Comparison of ENCODE assay signal across 26 cellular contexts in the genomic region with DNA sequence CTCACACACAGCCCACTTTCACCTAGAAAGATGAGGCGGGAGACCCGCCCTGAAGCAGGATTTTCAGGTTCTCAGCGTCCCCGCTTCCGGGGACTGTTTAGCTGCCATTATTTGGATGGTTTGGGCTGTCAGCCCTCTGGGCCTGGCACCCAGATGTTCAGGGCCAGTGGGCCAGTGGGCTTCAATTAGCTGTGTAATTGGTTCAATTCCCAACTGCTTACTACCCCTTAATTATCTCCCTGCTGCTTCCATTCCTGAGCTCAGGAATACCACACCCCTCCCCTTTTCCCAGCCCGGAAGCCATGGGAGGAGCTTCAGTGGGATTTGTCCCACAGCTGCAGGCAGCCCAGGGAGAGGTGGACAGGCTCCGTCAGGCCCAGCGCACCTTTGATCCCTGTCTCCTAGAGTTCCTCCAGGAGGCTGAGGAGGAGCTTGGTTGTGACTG.
DNase-seq lines count a peak whose midpoint lies in the region; ATAC-seq lines count a peak whose summit lies in the region.
"Had no signal": no experiment of that assay in that cellular context is flagged by ENCODE, and none has a peak within 500 bp of the region (broad histone marks: within the 10 kb centered on the region; RNA-seq: fewer than 3 reads in every experiment).

No MANE protein-coding gene starts in this region.

- H3K27ac Mint-ChIP-seq in activated T-helper 1 cell treated with anti-CD3 and anti-CD28 coated beads, Interleukin-12 subunit alpha, Interleukin-12 subunit beta, Interleukin-2, Interleukin-4 antibody, amounts not matched to agents 30 ng/mL and 10 ng/mL and 1 ng/mL, durations not matched to agents 14 hours and 24 hours and 36 hours: no peak overlapping the region
- H3K27ac Mint-ChIP-seq: activated B cell treated with CpG ODN at 0.5 μM for 24 hours; activated CD8-positive, alpha-beta T cell treated with anti-CD3 and anti-CD28 coated beads, Interleukin-2, amount 10 ng/mL, durations not matched to agents 7 days and 5 days; activated T-cell treated with anti-CD3 and anti-CD28 coated beads, Interleukin-2, amount 50 U/mL, for 24 hours; stimulated activated naive B cell treated with anti-CD40 and anti-IgM and Interleukin-4, amounts not matched to agents 10 μg/mL and 1 μg/mL and 100 μg/mL, for 72 hours had no signal

- H3K36me3 Mint-ChIP-seq in activated T-helper 1 cell treated with anti-CD3 and anti-CD28 coated beads, Interleukin-12 subunit alpha, Interleukin-12 subunit beta, Interleukin-2, Interleukin-4 antibody, amounts not matched to agents 30 ng/mL and 10 ng/mL and 1 ng/mL, durations not matched to agents 14 hours and 24 hours and 36 hours (ENCODE audit: low read depth): no peaks in the 10 kb centered on the region
- H3K36me3 Mint-ChIP-seq: stimulated activated naive B cell treated with anti-CD40 and anti-IgM and Interleukin-4, amounts not matched to agents 10 μg/mL and 1 μg/mL and 100 μg/mL, for 72 hours had no signal

- no peak overlapping the region for H3K4me3 Mint-ChIP-seq in activated T-helper 1 cell treated with anti-CD3 and anti-CD28 coated beads, Interleukin-12 subunit alpha, Interleukin-12 subunit beta, Interleukin-2, Interleukin-4 antibody, amounts not matched to agents 30 ng/mL and 10 ng/mL and 1 ng/mL, durations not matched to agents 14 hours and 24 hours and 36 hours
- H3K4me3 Mint-ChIP-seq: activated B cell treated with CpG ODN at 0.5 μM for 24 hours; activated CD8-positive, alpha-beta T cell treated with anti-CD3 and anti-CD28 coated beads, Interleukin-2, amount 10 ng/mL, durations not matched to agents 7 days and 5 days; activated T-cell treated with anti-CD3 and anti-CD28 coated beads, Interleukin-2, amount 50 U/mL, for 24 hours; stimulated activated naive B cell treated with anti-CD40 and anti-IgM and Interleukin-4, amounts not matched to agents 10 μg/mL and 1 μg/mL and 100 μg/mL, for 72 hours had no signal

- peak; percentile 0 for DNase-seq in EL
- DNase-seq in NCI-H526 treated with DMSO at 0.1 percent for 48 hours (lab: John Stamatoyannopoulos, UW): peak; percentile 99
- DNase-seq in dermis microvascular lymphatic vessel endothelial cell (ENCODE audit: low read depth in 2 of 2): peak; percentile 5 to 7
- DNase-seq in left kidney (ENCODE audit: low read depth, low spot score): peak; percentile 88
- no peak for DNase-seq in HUDEP-2 (lab: John Stamatoyannopoulos, UW; ENCODE audit: unreplicated experiment in 76 of 76)
- no peak for DNase-seq in activated T-helper 1 cell treated with anti-CD3 and anti-CD28 coated beads, Interleukin-12 subunit alpha, Interleukin-12 subunit beta, Interleukin-2, Interleukin-4 antibody, amounts not matched to agents 30 ng/mL and 10 ng/mL and 1 ng/mL, durations not matched to agents 14 hours and 24 hours and 36 hours (ENCODE audit: low spot score)
- DNase-seq in SHP77 (lab: John Stamatoyannopoulos, UW): no peak
- DNase-seq: ACHN; activated B cell treated with CpG ODN at 0.5 μM for 24 hours; activated CD8-positive, alpha-beta T cell treated with anti-CD3 and anti-CD28 coated beads, Interleukin-2, amount 10 ng/mL, durations not matched to agents 7 days and 5 days; activated naive CD4-positive, alpha-beta T cell treated with Interleukin-2 at 50 U/mL for 16 hours; activated T-cell treated with anti-CD3 and anti-CD28 coated beads, Interleukin-2, amount 50 U/mL, for 24 hours; amniotic stem cell; C1 segment of cervical spinal cord; caudate nucleus; effector CD8-positive, alpha-beta T cell; esophagus squamous epithelium; left ventricle myocardium superior; NCI-H1105; NCI-H2081 treated with DMSO at 0.1 percent for 48 hours; NCI-H510A; SIG-M5; stimulated activated CD4-positive, alpha-beta T cell treated with anti-CD3 and anti-CD28 coated beads, Interleukin-2, amount 100 ng/mL, for 24 hours; stimulated activated naive B cell treated with anti-CD40 and anti-IgM and Interleukin-4, amounts not matched to agents 10 μg/mL and 1 μg/mL and 100 μg/mL, for 72 hours; T-helper 2 cell had no signal

- ATAC-seq in GM21423 (IDR thresholded peaks at IDR 0.05; ENCODE audit: unreplicated experiment): no peak
- ATAC-seq: activated CD8-positive, alpha-beta T cell treated with anti-CD3 and anti-CD28 coated beads, Interleukin-2, amount 10 ng/mL, durations not matched to agents 7 days and 5 days; left ventricle myocardium superior; stimulated activated naive B cell treated with anti-CD40 and anti-IgM and Interleukin-4, amounts not matched to agents 10 μg/mL and 1 μg/mL and 100 μg/mL, for 72 hours had no signal

- H3K4me1 Mint-ChIP-seq in activated T-helper 1 cell treated with anti-CD3 and anti-CD28 coated beads, Interleukin-12 subunit alpha, Interleukin-12 subunit beta, Interleukin-2, Interleukin-4 antibody, amounts not matched to agents 30 ng/mL and 10 ng/mL and 1 ng/mL, durations not matched to agents 14 hours and 24 hours and 36 hours (ENCODE audit: low read depth): no peaks in the 10 kb centered on the region
- H3K4me1 Mint-ChIP-seq: activated B cell treated with CpG ODN at 0.5 μM for 24 hours; stimulated activated naive B cell treated with anti-CD40 and anti-IgM and Interleukin-4, amounts not matched to agents 10 μg/mL and 1 μg/mL and 100 μg/mL, for 72 hours had no signal

- peaks cover 2% of the 10 kb centered on the region for H3K27me3 Mint-ChIP-seq in activated T-helper 1 cell treated with anti-CD3 and anti-CD28 coated beads, Interleukin-12 subunit alpha, Interleukin-12 subunit beta, Interleukin-2, Interleukin-4 antibody, amounts not matched to agents 30 ng/mL and 10 ng/mL and 1 ng/mL, durations not matched to agents 14 hours and 24 hours and 36 hours (ENCODE audit: insufficient read depth)
- H3K27me3 Mint-ChIP-seq: activated B cell treated with CpG ODN at 0.5 μM for 24 hours; activated T-cell treated with anti-CD3 and anti-CD28 coated beads, Interleukin-2, amount 50 U/mL, for 24 hours; stimulated activated naive B cell treated with anti-CD40 and anti-IgM and Interleukin-4, amounts not matched to agents 10 μg/mL and 1 μg/mL and 100 μg/mL, for 72 hours had no signal

- no peaks in the 10 kb centered on the region for H3K9me3 Mint-ChIP-seq in activated T-helper 1 cell treated with anti-CD3 and anti-CD28 coated beads, Interleukin-12 subunit alpha, Interleukin-12 subunit beta, Interleukin-2, Interleukin-4 antibody, amounts not matched to agents 30 ng/mL and 10 ng/mL and 1 ng/mL, durations not matched to agents 14 hours and 24 hours and 36 hours
- H3K9me3 Mint-ChIP-seq: activated B cell treated with CpG ODN at 0.5 μM for 24 hours; activated T-cell treated with anti-CD3 and anti-CD28 coated beads, Interleukin-2, amount 50 U/mL, for 24 hours had no signal

- intact Hi-C loops in activated T-helper 1 cell treated with anti-CD3 and anti-CD28 coated beads, Interleukin-12 subunit alpha, Interleukin-12 subunit beta, Interleukin-2, Interleukin-4 antibody, amounts not matched to agents 30 ng/mL and 10 ng/mL and 1 ng/mL, durations not matched to agents 14 hours and 24 hours and 36 hours (cut with micrococcal nuclease): no loop called here

Comparison
In these comparisons a context has a peak if more than half of its experiments do, and no peak if none do; other contexts are left out.
1. DNase-seq: peak in EL (single experiment), NCI-H526 treated with DMSO at 0.1 percent for 48 hours (single experiment), dermis microvascular lymphatic vessel endothelial cell (2 of 2) and left kidney (single experiment); none in HUDEP-2 (0 of 76), activated T-helper 1 cell treated with anti-CD3 and anti-CD28 coated beads, Interleukin-12 subunit alpha, Interleukin-12 subunit beta, Interleukin-2, Interleukin-4 antibody, amounts not matched to agents 30 ng/mL and 10 ng/mL and 1 ng/mL, durations not matched to agents 14 hours and 24 hours and 36 hours (single experiment) and SHP77 (0 of 2).